Comparison of ENCODE assay signal across 23 cellular contexts in genomic region chr17:58788199-58788598, GRCh38. TPM values are rescaled to one million over a fixed set of nuclear protein-coding genes. Genes with fewer than 3 reads are reported as not detected.
"Had no signal": no experiment of that assay in that cellular context is flagged by ENCODE, and none has a peak within 500 bp of the region (broad histone marks: within the 10 kb centered on the region; RNA-seq: fewer than 3 reads in every experiment).

No MANE protein-coding gene starts in this region.

- H3K4me3 ChIP-seq: dorsolateral prefrontal cortex, mucosa of descending colon, right lobe of liver, thoracic aorta, tibial nerve, upper lobe of left lung, vagina had no signal

- H3K4me1 ChIP-seq: parathyroid adenoma, right lobe of liver, upper lobe of left lung, vagina had no signal

- H3K27ac ChIP-seq: dorsolateral prefrontal cortex, neutrophil, parathyroid adenoma, right lobe of liver, thoracic aorta, tibial nerve, upper lobe of left lung, vagina had no signal

- H3K36me3 ChIP-seq: neutrophil, right lobe of liver, thoracic aorta, tibial nerve, upper lobe of left lung, vagina had no signal

- H3K27me3 ChIP-seq: dorsolateral prefrontal cortex, right lobe of liver, tibial nerve, upper lobe of left lung, vagina had no signal

- DNase-seq: dorsolateral prefrontal cortex; effector CD4-positive, alpha-beta T cell; hypothalamus; immature natural killer cell; islet precursor cell; kidney glomerular epithelial cell; left colon; left ventricle myocardium superior; mesenchymal stem cell; mucosa of descending colon; naive B cell; right lobe of liver; small intestine; stimulated activated CD4-positive, alpha-beta T cell treated with anti-CD3 and anti-CD28 coated beads, Interleukin-15, amount 100 ng/mL, for 24 hours; stimulated activated CD4-positive, alpha-beta T cell treated with anti-CD3 and anti-CD28 coated beads, Interleukin-2, amount 100 ng/mL, for 48 hours; stimulated activated naive B cell treated with anti-CD40 and anti-IgM and Interleukin-4, amounts not matched to agents 10 μg/mL and 1 μg/mL and 100 μg/mL, for 72 hours; upper lobe of left lung had no signal

- H3K9me3 ChIP-seq: mucosa of descending colon, neutrophil, right lobe of liver, thoracic aorta, tibial nerve, upper lobe of left lung, vagina had no signal

- ATAC-seq: left colon; left ventricle myocardium superior; mucosa of descending colon; natural killer cell treated with Interleukin-12 subunit alpha and Interleukin-12 subunit beta and Interleukin-15 and Interleukin-18, amount 100 ng/mL, for 72 hours; right lobe of liver; stimulated activated naive B cell treated with anti-CD40 and anti-IgM and Interleukin-4, amounts not matched to agents 10 μg/mL and 1 μg/mL and 100 μg/mL, for 72 hours had no signal

RNA-seq across cellular contexts. Expression of gene PPM1E, which starts 32.5 kb away (rescaled TPM):
- total RNA-seq: natural killer cell treated with Interleukin-12 subunit alpha and Interleukin-12 subunit beta and Interleukin-15 and Interleukin-18, amount 100 ng/mL, for 72 hours; thoracic aorta had no signal
